In genomic region chr15:74399511-74400312, GRCh38 we compare ENCODE assay signal across 1 cellular context.
TF ChIP-seq lines count a peak whose summit lies in the region.

No MANE protein-coding gene starts in this region.

TF ChIP-seq in K562, 482 proteins besides CTCF, POLR2A, EP300 and RAD21:
- TF ChIP-seq RERE (CRISPR knock-in tag; IDR thresholded peaks at IDR 0.05; ENCODE audit: borderline replicate concordance) (no peak), HMGN3 (IDR thresholded peaks at IDR 0.05; ENCODE audit: borderline replicate concordance, extremely low read depth, insufficient read length, low read depth, low read length) (no peak), RBM34 (IDR thresholded peaks at IDR 0.05; ENCODE audit: borderline replicate concordance, insufficient read depth, low read length) (no peak), JUNB (CRISPR knock-in tag; conservative IDR thresholded peaks at IDR 0.05) (no peak), SMARCA4 (IDR thresholded peaks at IDR 0.05) (no peak), CREB5 (CRISPR knock-in tag; IDR thresholded peaks at IDR 0.05) (no peak), ZSCAN32 (CRISPR knock-in tag; IDR thresholded peaks at IDR 0.05) (no peak), ZNF239 (CRISPR knock-in tag; IDR thresholded peaks at IDR 0.05) (no peak), YY1 (IDR thresholded peaks at IDR 0.05; ENCODE audit: borderline replicate concordance in 1 of 3, control insufficient read depth in 1 of 3, extremely low read depth in 1 of 3, insufficient read depth in 3 of 3, insufficient read length in 1 of 3, insufficient replicate concordance in 2 of 3, low read depth in 1 of 3, low read length in 2 of 3) (peak in 1 of 3 experiments; percentile 17), EGR1 (conservative IDR thresholded peaks at IDR 0.05) (0 out of 2 replicates have a peak, but pooled peaks have one; percentile 3), BCOR (IDR thresholded peaks at IDR 0.05) (peak; percentile 48; the same call in 1 of the 2 replicates), CC2D1A (IDR thresholded peaks at IDR 0.05) (no peak), KDM2B (CRISPR knock-in tag; IDR thresholded peaks at IDR 0.05) (no peak), ATF3 (IDR thresholded peaks at IDR 0.05) (no peak), ATF3 (CRISPR knock-in tag; conservative IDR thresholded peaks at IDR 0.05) (no peak), DACH1 (IDR thresholded peaks at IDR 0.05; ENCODE audit: partially characterized antibody) (no peak), ZNF408 (CRISPR knock-in tag; IDR thresholded peaks at IDR 0.05; ENCODE audit: low read depth) (no peak), ZNF507 (tag; conservative IDR thresholded peaks at IDR 0.05) (no peak), RREB1 (CRISPR knock-in tag; IDR thresholded peaks at IDR 0.05) (no peak), MAZ (CRISPR knock-in tag; conservative IDR thresholded peaks at IDR 0.05 in 1 of 2, IDR thresholded peaks at IDR 0.05 in 1 of 2) (0 out of 4 replicates have a peak, but pooled peaks of 1 of the 2 experiments have one; percentile 29)
TF ChIP-seq in K562: peak in this region for 4.
